In the genomic region with DNA sequence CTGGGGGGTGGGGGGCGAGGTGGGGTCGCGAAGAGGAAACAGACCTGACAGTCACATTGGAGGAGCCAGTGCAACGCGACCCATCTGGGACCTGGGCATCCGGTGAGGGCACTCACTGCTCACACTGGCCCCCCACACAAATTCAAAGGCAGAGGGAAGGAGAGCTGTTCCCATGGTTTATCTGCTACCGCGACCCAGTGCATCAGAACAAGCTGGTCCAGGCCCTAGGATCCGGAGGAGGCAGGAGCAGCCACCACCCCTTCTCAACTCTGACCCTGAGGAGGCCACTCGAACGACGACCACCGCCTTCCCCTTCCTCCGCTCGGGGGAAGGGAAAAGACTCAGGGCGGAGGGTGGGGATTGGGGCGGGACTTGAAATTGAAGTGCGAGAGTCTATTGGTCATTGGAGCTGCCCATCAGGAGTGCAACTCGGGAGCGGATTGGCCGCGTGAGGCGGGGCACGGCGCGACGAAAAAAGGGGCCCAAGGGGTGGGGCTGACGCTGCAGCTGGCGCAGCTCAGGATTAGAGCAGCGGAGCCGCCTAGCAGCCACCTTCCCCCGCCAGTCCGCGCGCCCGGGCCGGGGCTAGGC, we compare ENCODE assay signal across 8 cellular contexts. TPM values are rescaled to one million over a fixed set of nuclear protein-coding genes. Genes with fewer than 3 reads are reported as not detected.
DNase-seq lines count a peak whose midpoint lies in the region; ATAC-seq, FAIRE-seq and TF ChIP-seq lines count a peak whose summit lies in the region.

Gene CDK5R2, plus strand, starts transcription at position 526 of the 591 bp plus-strand sequence. CDS start 155 bp downstream, outside the sequence.

- no peak within 1 kb of the TSS for H3K4ac ChIP-seq in H9 (ENCODE audit: low read depth, low read length)

- H3K79me1 ChIP-seq in H9 (ENCODE audit: insufficient read depth, low read depth, low read length, poor library complexity, severe bottlenecking): no peaks in the 10 kb centered on the region

- H4K8ac ChIP-seq in H9 (replicated peaks; ENCODE audit: insufficient read length, low read depth, low read length): no peak within 1 kb of the TSS

- peak; percentile 80 for TF ChIP-seq POLR2A in Raji (IDR thresholded peaks at IDR 0.05; ENCODE audit: insufficient read depth, low read depth, low read length)

- H3K27me3 ChIP-seq in H9 (ENCODE audit: insufficient read depth, low read length): peaks cover 20% of the 10 kb centered on the region
- H3K27me3 ChIP-seq in Loucy (ENCODE audit: insufficient read depth, low read length, poor library complexity, severe bottlenecking): no peaks in the 10 kb centered on the region
- H3K27me3 ChIP-seq in cardiac muscle cell: peaks cover 73% of the 10 kb centered on the region

- H3K23ac ChIP-seq in H9 (ENCODE audit: insufficient read length, low read depth, low read length): no peak within 1 kb of the TSS

- no peak within 1 kb of the TSS for H2BK12ac ChIP-seq in H9 (ENCODE audit: insufficient read length, low read depth, low read length)

- H3T11ph ChIP-seq in H9 (ENCODE audit: low read length): no peak within 1 kb of the TSS

- no peaks in the 10 kb centered on the region; a peak in 3 of 7 replicates for H3K36me3 Mint-ChIP-seq in H9 (ENCODE audit: insufficient read depth in 1 of 3, low read depth in 3 of 3)
- H3K36me3 Mint-ChIP-seq in activated naive CD8-positive, alpha-beta T cell treated with anti-CD3 and anti-CD28 coated beads, Interleukin-2, amount 50 U/mL, for 24 hours (ENCODE audit: low read depth): no peaks in the 10 kb centered on the region

- H2BK20ac ChIP-seq in H9 (ENCODE audit: low read depth, low read length, poor library complexity, severe bottlenecking): no peak within 1 kb of the TSS

- peaks cover 0 to 2% of the 10 kb centered on the region in 2 experiments; a peak in 2 of 5 replicates for H3K9me3 Mint-ChIP-seq in H9
- no peaks in the 10 kb centered on the region for H3K9me3 Mint-ChIP-seq in activated naive CD8-positive, alpha-beta T cell treated with anti-CD3 and anti-CD28 coated beads, Interleukin-2, amount 50 U/mL, for 24 hours

- no CpG with 5 or more reads among the region's 37 CpGs for WGBS in H9 (ENCODE audit: extremely low coverage, insufficient read length, low lambda C conversion rate)

- no peak within 1 kb of the TSS for H4K5ac ChIP-seq in H9 (ENCODE audit: insufficient read length, low read depth, low read length)

- peaks cover 16% of the 10 kb centered on the region for H3K23me2 ChIP-seq in H9 (ENCODE audit: insufficient read length, low read depth, low read length, poor library complexity, severe bottlenecking)

- H2BK5ac ChIP-seq in H9 (ENCODE audit: insufficient read length, low read length): no peak within 1 kb of the TSS

- H3K27ac Mint-ChIP-seq in H9: no peak within 1 kb of the TSS
- no peak within 1 kb of the TSS for H3K27ac Mint-ChIP-seq in activated naive CD8-positive, alpha-beta T cell treated with anti-CD3 and anti-CD28 coated beads, Interleukin-2, amount 50 U/mL, for 24 hours

- peak within 1 kb of the TSS; percentile 14 for H3K9ac ChIP-seq in H9 (ENCODE audit: extremely low read depth, insufficient read length, low read length)
- H3K9ac ChIP-seq in Loucy (ENCODE audit: low read depth, low read length, poor library complexity, severe bottlenecking): peak within 1 kb of the TSS; percentile 75

- peak; percentile 10 for DNase-seq in GDM1 (lab: John Stamatoyannopoulos, UW)
- peak; percentile 96 for DNase-seq in H9
- peak; percentile 85 for DNase-seq in activated naive CD8-positive, alpha-beta T cell treated with anti-CD3 and anti-CD28 coated beads, Interleukin-2, amount 50 U/mL, for 24 hours
- peak; percentile 93 to 94 for DNase-seq in cardiac muscle cell (ENCODE audit: low read depth in 1 of 2, low spot score in 1 of 2)
- DNase-seq in posterior vena cava (ENCODE audit: low spot score): peak; percentile 86
- DNase-seq in urothelium cell line (ENCODE audit: low spot score): peak; percentile 99

- H3K4me1 ChIP-seq in H9 (ENCODE audit: insufficient read depth, low read length) (peaks cover 4% of the 10 kb centered on the region; the same call in 1 of the 2 replicates), Loucy (ENCODE audit: insufficient read depth, low read length, poor library complexity, severe bottlenecking) (peaks cover 22% of the 10 kb centered on the region), cardiac muscle cell (ENCODE audit: low read depth) (peaks cover 8% of the 10 kb centered on the region)

- H2AK5ac ChIP-seq in H9 (ENCODE audit: insufficient read length, low read length): no peak within 1 kb of the TSS

- intact Hi-C loops in posterior vena cava (cut with DNase I): no loop called here

- FAIRE-seq in urothelium cell line (lab: Jason Lieb, UNC): no peak

- no peak within 1 kb of the TSS for H3K18ac ChIP-seq in H9 (ENCODE audit: insufficient read length, low read depth, low read length)

- H4K20me1 ChIP-seq in H9 (ENCODE audit: control insufficient read depth, insufficient read depth, insufficient read length) (no peaks in the 10 kb centered on the region), Loucy (ENCODE audit: insufficient read depth, low read length, poor library complexity, severe bottlenecking) (peaks cover 4% of the 10 kb centered on the region)

- peak within 1 kb of the TSS; percentile 82 to 90 for H3K4me3 Mint-ChIP-seq in H9
- H3K4me3 Mint-ChIP-seq in activated naive CD8-positive, alpha-beta T cell treated with anti-CD3 and anti-CD28 coated beads, Interleukin-2, amount 50 U/mL, for 24 hours: peak within 1 kb of the TSS; percentile 62

- H3K4me2 ChIP-seq in H9 (ENCODE audit: insufficient read depth, insufficient read length, low read length): peak within 1 kb of the TSS; percentile 91
- H3K4me2 ChIP-seq in Loucy (ENCODE audit: low read depth, low read length, poor library complexity, severe bottlenecking): peak within 1 kb of the TSS; percentile 87

- no peak for TF ChIP-seq CTCF in H9 (conservative IDR thresholded peaks at IDR 0.05)
- no peak for TF ChIP-seq CTCF in Loucy (conservative IDR thresholded peaks at IDR 0.05; ENCODE audit: low read length)
- no peak for TF ChIP-seq CTCF in cardiac muscle cell (IDR thresholded peaks at IDR 0.05; ENCODE audit: low read depth, low read length)

- H2AFZ ChIP-seq in H9 (ENCODE audit: low read length) (peak within 1 kb of the TSS; percentile 85), Loucy (ENCODE audit: low read length) (peak within 1 kb of the TSS; percentile 92)

- H2BK15ac ChIP-seq in H9 (ENCODE audit: low read depth, low read length): no peak within 1 kb of the TSS; the same call in 1 of the 2 replicates

- peak within 1 kb of the TSS; percentile 81 for H3K4me3 ChIP-seq in Loucy (ENCODE audit: low read length, poor library complexity, severe bottlenecking)
- H3K4me3 ChIP-seq in cardiac muscle cell: peak within 1 kb of the TSS; percentile 51

- H3K14ac ChIP-seq in H9 (ENCODE audit: insufficient read depth, low read length): peak within 1 kb of the TSS; percentile 80; the same call in 1 of the 2 replicates

- H4K91ac ChIP-seq in H9 (ENCODE audit: insufficient read length, low read depth, low read length): no peak within 1 kb of the TSS

- no peaks in the 10 kb centered on the region for H3K9me3 ChIP-seq in H9 (ENCODE audit: control insufficient read depth, low read depth, low read length)
- H3K9me3 ChIP-seq in Loucy (ENCODE audit: insufficient read depth, low read depth, low read length): no peaks in the 10 kb centered on the region
- no peaks in the 10 kb centered on the region for H3K9me3 ChIP-seq in cardiac muscle cell (ENCODE audit: low read depth)

- H3K36me3 ChIP-seq in Loucy (ENCODE audit: insufficient read depth, low read length): no peaks in the 10 kb centered on the region
- no peaks in the 10 kb centered on the region for H3K36me3 ChIP-seq in cardiac muscle cell

- H3K4me1 Mint-ChIP-seq in H9: peaks cover 18 to 34% of the 10 kb centered on the region in 2 experiments
- H3K4me1 Mint-ChIP-seq in activated naive CD8-positive, alpha-beta T cell treated with anti-CD3 and anti-CD28 coated beads, Interleukin-2, amount 50 U/mL, for 24 hours: peaks cover 11% of the 10 kb centered on the region

- peaks cover 84% of the 10 kb centered on the region for H3K27me3 Mint-ChIP-seq in H9 (ENCODE audit: low read depth)
- H3K27me3 Mint-ChIP-seq in activated naive CD8-positive, alpha-beta T cell treated with anti-CD3 and anti-CD28 coated beads, Interleukin-2, amount 50 U/mL, for 24 hours: peaks cover 69% of the 10 kb centered on the region

- no peaks in the 10 kb centered on the region for H3F3A ChIP-seq in Loucy (ENCODE audit: low read depth)

- no peak within 1 kb of the TSS for H3K27ac ChIP-seq in H9 (ENCODE audit: insufficient read length, low read depth, low read length)
- H3K27ac ChIP-seq in cardiac muscle cell: no peak within 1 kb of the TSS

- H3K79me2 ChIP-seq in H9 (ENCODE audit: insufficient read depth, low read length) (no peaks in the 10 kb centered on the region), Loucy (ENCODE audit: insufficient read depth, low read length) (peaks cover 5% of the 10 kb centered on the region; the same call in 1 of the 2 replicates)

- H3K56ac ChIP-seq in H9 (ENCODE audit: insufficient read length, low read depth, low read length): no peak within 1 kb of the TSS

- H3K9me2 ChIP-seq in Loucy (replicated peaks; ENCODE audit: low read depth, low read length): no peaks in the 10 kb centered on the region

- peak; percentile 97 for ATAC-seq in activated naive CD8-positive, alpha-beta T cell treated with anti-CD3 and anti-CD28 coated beads, Interleukin-2, amount 50 U/mL, for 24 hours

- no peak within 1 kb of the TSS for H2BK120ac ChIP-seq in H9 (ENCODE audit: low read depth, low read length, poor library complexity, severe bottlenecking)

RNA-seq across cellular contexts. Expression of gene CDK5R2, which starts in this region (rescaled TPM):
- 0.11 and 0.26 TPM in 2 replicates for total RNA-seq in H9 (2021)
- 0.06 TPM in 1 of 2 replicates, not detected in the other for total RNA-seq in cardiac muscle cell
- 0.22 and 0.24 TPM in 2 replicates for polyA plus RNA-seq in cardiac muscle cell
- not detected for total RNA-seq in posterior vena cava

Comparison
In these comparisons a context has a peak if more than half of its experiments do, and no peak if none do; other contexts are left out.
1. Peak in DNase-seq, H3K9ac ChIP-seq and H3K4me2 ChIP-seq in H9; RNA of the gene not detected or under 1 TPM.
2. Peak in DNase-seq and H3K4me3 ChIP-seq in cardiac muscle cell; RNA of the gene not detected or under 1 TPM.
3. Peak in DNase-seq in posterior vena cava; RNA of the gene not detected or under 1 TPM.
4. DNase-seq: peak in every context shown above with its lines; median percentile 99 in urothelium cell line; 96 in H9; 94 in cardiac muscle cell; 86 in posterior vena cava; 85 in activated naive CD8-positive, alpha-beta T cell treated with anti-CD3 and anti-CD28 coated beads, Interleukin-2, amount 50 U/mL, for 24 hours; 10 in GDM1.